ENCODE assay signal across 1 cellular context in the genomic region with DNA sequence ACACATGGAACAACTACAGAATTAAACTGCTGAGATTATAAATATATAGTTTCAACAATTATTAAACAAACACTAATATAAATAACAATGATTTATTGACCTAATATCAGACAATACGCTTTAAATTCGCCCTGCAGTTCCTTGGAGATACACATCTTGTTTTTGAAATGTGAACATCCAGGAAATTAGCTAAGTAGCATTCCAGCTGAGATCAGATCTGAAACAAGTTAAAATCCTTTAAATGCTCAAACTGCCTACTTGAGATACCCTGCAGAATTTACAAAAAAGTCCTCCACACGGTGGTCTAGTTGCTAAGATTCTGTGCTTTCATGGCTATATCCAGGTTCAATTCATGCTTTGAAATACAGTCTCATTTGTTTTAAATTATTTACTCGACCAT.
TF ChIP-seq lines count a peak whose summit lies in the region.

No MANE protein-coding gene starts in this region.

TF ChIP-seq in H1, 55 proteins besides CTCF, POLR2A, EP300 and RAD21:
- TF ChIP-seq BCL11A (IDR thresholded peaks at IDR 0.05; ENCODE audit: low read depth in 2 of 2, low read length in 2 of 2) (no peak), BACH1 (IDR thresholded peaks at IDR 0.05; ENCODE audit: low read length) (no peak), HDAC2 (IDR thresholded peaks at IDR 0.05; ENCODE audit: borderline replicate concordance in 1 of 2, low read depth in 2 of 2, low read length in 2 of 2) (no peak), POU5F1 (IDR thresholded peaks at IDR 0.05; ENCODE audit: low read depth, low read length) (no peak), TAF7 (optimal IDR thresholded peaks at IDR 0.05; ENCODE audit: borderline replicate concordance, low read depth, low read length) (no peak), TCF12 (IDR thresholded peaks at IDR 0.05; ENCODE audit: low read depth, low read length) (no peak), SP1 (IDR thresholded peaks at IDR 0.05; ENCODE audit: low read depth, low read length) (no peak), RXRA (IDR thresholded peaks at IDR 0.05; ENCODE audit: insufficient read depth, low read depth, low read length) (no peak), TEAD4 (IDR thresholded peaks at IDR 0.05; ENCODE audit: low read depth, low read length) (no peak), RBBP5 (IDR thresholded peaks at IDR 0.05; ENCODE audit: borderline replicate concordance, low read depth, low read length) (no peak), SUZ12 (IDR thresholded peaks at IDR 0.05; ENCODE audit: low read length) (no peak)
